In the genomic region with DNA sequence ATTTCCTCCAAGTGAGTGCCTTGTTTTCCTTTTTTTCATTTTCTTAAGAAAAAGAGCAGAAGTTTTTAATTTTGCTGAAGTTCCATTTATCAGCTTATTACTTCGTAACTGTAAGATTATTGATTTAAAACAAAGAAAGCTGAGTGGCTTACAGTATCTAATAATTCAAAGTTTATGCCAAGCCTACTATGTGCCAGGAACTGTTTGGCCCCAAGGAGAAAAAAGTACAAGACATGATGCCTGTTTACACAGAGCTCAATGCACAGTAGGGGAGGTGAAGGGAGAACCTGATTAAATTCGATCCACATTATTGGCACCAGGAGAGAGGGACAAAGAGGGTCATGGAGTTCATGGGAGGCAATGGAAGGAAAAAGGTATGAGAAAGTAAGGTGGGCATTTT, we compare ENCODE assay signal across 29 cellular contexts.
"Had no signal": no experiment of that assay in that cellular context is flagged by ENCODE, and none has a peak within 500 bp of the region (broad histone marks: within the 10 kb centered on the region; RNA-seq: fewer than 3 reads in every experiment).

No MANE protein-coding gene starts in this region.

- H3K4me1 Mint-ChIP-seq: activated CD4-positive, alpha-beta T cell treated with anti-CD3 and anti-CD28 coated beads, Interleukin-2, amount 10 ng/mL, durations not matched to agents 24 days and 14 days had no signal

- H3K36me3 ChIP-seq: MG63, Peyer's patch, SJSA1 had no signal

- H3K9me3 ChIP-seq: MG63, Peyer's patch, SJSA1, SK-N-SH had no signal

- ATAC-seq: activated CD8-positive, alpha-beta T cell treated with anti-CD3 and anti-CD28 coated beads for 36 hours; activated naive CD4-positive, alpha-beta T cell treated with anti-CD3 and anti-CD28 coated beads, Interleukin-2, amount 50 U/mL, for 72 hours; activated T-cell treated with anti-CD3 and anti-CD28 coated beads, Interleukin-2, amount 50 U/mL, for 4 hours had no signal

- H3K27ac Mint-ChIP-seq: activated CD4-positive, alpha-beta T cell treated with anti-CD3 and anti-CD28 coated beads, Interleukin-2, amount 10 ng/mL, durations not matched to agents 24 days and 14 days; activated CD8-positive, alpha-beta T cell treated with anti-CD3 and anti-CD28 coated beads for 36 hours; activated naive CD4-positive, alpha-beta T cell treated with anti-CD3 and anti-CD28 coated beads for 36 hours; activated naive CD4-positive, alpha-beta T cell treated with anti-CD3 and anti-CD28 coated beads, Interleukin-2, amount 50 U/mL, for 72 hours; activated T-helper 1 cell treated with anti-CD3 and anti-CD28 coated beads, Interleukin-12 subunit alpha, Interleukin-12 subunit beta, Interleukin-2, Interleukin-4 antibody, amounts not matched to agents 30 ng/mL and 10 ng/mL and 1 ng/mL, durations not matched to agents 14 hours and 24 hours and 36 hours; T-helper 1 cell treated with Interleukin-12 subunit alpha and Interleukin-12 subunit beta and Interleukin-4 antibody, amounts not matched to agents 30 μg/mL and 1 μg/mL, for 36 hours; T-helper 2 cell treated with Interferon-gamma antibody and Interleukin-4, amounts not matched to agents 5 μg/mL and 100 μg/mL, for 36 hours had no signal

- H3K4me3 Mint-ChIP-seq: activated CD4-positive, alpha-beta T cell treated with anti-CD3 and anti-CD28 coated beads, Interleukin-2, amount 10 ng/mL, durations not matched to agents 24 days and 14 days; activated CD8-positive, alpha-beta T cell treated with anti-CD3 and anti-CD28 coated beads for 36 hours; activated naive CD4-positive, alpha-beta T cell treated with anti-CD3 and anti-CD28 coated beads for 36 hours; activated T-cell treated with anti-CD3 and anti-CD28 coated beads, Interleukin-2, amount 50 U/mL, for 4 hours; activated T-helper 1 cell treated with anti-CD3 and anti-CD28 coated beads, Interleukin-12 subunit alpha, Interleukin-12 subunit beta, Interleukin-2, Interleukin-4 antibody, amounts not matched to agents 30 ng/mL and 10 ng/mL and 1 ng/mL, durations not matched to agents 14 hours and 24 hours and 36 hours; brain; T-helper 1 cell treated with Interleukin-12 subunit alpha and Interleukin-12 subunit beta and Interleukin-4 antibody, amounts not matched to agents 30 μg/mL and 1 μg/mL, for 36 hours; T-helper 2 cell treated with Interferon-gamma antibody and Interleukin-4, amounts not matched to agents 5 μg/mL and 100 μg/mL, for 36 hours had no signal

- H3K9me3 Mint-ChIP-seq: activated CD4-positive, alpha-beta T cell treated with anti-CD3 and anti-CD28 coated beads, Interleukin-2, amount 10 ng/mL, durations not matched to agents 24 days and 14 days; activated CD8-positive, alpha-beta T cell treated with anti-CD3 and anti-CD28 coated beads for 36 hours; activated T-cell treated with anti-CD3 and anti-CD28 coated beads, Interleukin-2, amount 50 U/mL, for 4 hours; activated T-helper 1 cell treated with anti-CD3 and anti-CD28 coated beads, Interleukin-12 subunit alpha, Interleukin-12 subunit beta, Interleukin-2, Interleukin-4 antibody, amounts not matched to agents 30 ng/mL and 10 ng/mL and 1 ng/mL, durations not matched to agents 14 hours and 24 hours and 36 hours; T-helper 1 cell treated with Interleukin-12 subunit alpha and Interleukin-12 subunit beta and Interleukin-4 antibody, amounts not matched to agents 30 μg/mL and 1 μg/mL, for 36 hours; T-helper 2 cell treated with Interferon-gamma antibody and Interleukin-4, amounts not matched to agents 5 μg/mL and 100 μg/mL, for 36 hours had no signal

- DNase-seq: activated CD4-positive, alpha-beta T cell treated with anti-CD3 and anti-CD28 coated beads, Interleukin-2, amount 10 ng/mL, durations not matched to agents 24 days and 14 days; activated CD4-positive, alpha-beta T cell treated with anti-CD3 and anti-CD28 coated beads, Interleukin-2, amount 50 U/mL, for 4 hours; activated CD8-positive, alpha-beta T cell treated with anti-CD3 and anti-CD28 coated beads for 36 hours; activated gamma-delta T cell treated with Interleukin-2 at 50 U/mL for 16 hours; activated naive CD4-positive, alpha-beta T cell treated with anti-CD3 and anti-CD28 coated beads for 36 hours; activated T-cell treated with anti-CD3 and anti-CD28 coated beads, Interleukin-2, amount 50 U/mL, for 4 hours; anterior cingulate cortex; Karpas-422; NCI-H1048; NCI-H1105 treated with DMSO at 0.1 percent for 48 hours; NCI-H1436; NCI-H1694; NCI-H1930; NCI-H2081 treated with DMSO at 0.1 percent for 48 hours; NCI-H345; NCI-H524 treated with DMSO at 0.1 percent for 48 hours; Peyer's patch; RPMI8226; SHP77 treated with DMSO at 0.1 percent for 48 hours; SK-N-SH had no signal

- H3K4me3 ChIP-seq: MG63, Peyer's patch, SJSA1 had no signal

- H3K9ac ChIP-seq: SK-N-SH had no signal

- H3K27me3 ChIP-seq: MG63, Peyer's patch, SJSA1 had no signal

- H3K27ac ChIP-seq: Peyer's patch had no signal

- FAIRE-seq: bronchial epithelial cell, TTC549 had no signal

- H3K4me2 ChIP-seq: SK-N-SH had no signal

- H3K4me1 ChIP-seq: Peyer's patch had no signal

- H3K36me3 Mint-ChIP-seq: activated naive CD4-positive, alpha-beta T cell treated with anti-CD3 and anti-CD28 coated beads, Interleukin-2, amount 50 U/mL, for 72 hours; brain had no signal
